ENCODE assay signal across 2 cellular contexts in the genomic region with DNA sequence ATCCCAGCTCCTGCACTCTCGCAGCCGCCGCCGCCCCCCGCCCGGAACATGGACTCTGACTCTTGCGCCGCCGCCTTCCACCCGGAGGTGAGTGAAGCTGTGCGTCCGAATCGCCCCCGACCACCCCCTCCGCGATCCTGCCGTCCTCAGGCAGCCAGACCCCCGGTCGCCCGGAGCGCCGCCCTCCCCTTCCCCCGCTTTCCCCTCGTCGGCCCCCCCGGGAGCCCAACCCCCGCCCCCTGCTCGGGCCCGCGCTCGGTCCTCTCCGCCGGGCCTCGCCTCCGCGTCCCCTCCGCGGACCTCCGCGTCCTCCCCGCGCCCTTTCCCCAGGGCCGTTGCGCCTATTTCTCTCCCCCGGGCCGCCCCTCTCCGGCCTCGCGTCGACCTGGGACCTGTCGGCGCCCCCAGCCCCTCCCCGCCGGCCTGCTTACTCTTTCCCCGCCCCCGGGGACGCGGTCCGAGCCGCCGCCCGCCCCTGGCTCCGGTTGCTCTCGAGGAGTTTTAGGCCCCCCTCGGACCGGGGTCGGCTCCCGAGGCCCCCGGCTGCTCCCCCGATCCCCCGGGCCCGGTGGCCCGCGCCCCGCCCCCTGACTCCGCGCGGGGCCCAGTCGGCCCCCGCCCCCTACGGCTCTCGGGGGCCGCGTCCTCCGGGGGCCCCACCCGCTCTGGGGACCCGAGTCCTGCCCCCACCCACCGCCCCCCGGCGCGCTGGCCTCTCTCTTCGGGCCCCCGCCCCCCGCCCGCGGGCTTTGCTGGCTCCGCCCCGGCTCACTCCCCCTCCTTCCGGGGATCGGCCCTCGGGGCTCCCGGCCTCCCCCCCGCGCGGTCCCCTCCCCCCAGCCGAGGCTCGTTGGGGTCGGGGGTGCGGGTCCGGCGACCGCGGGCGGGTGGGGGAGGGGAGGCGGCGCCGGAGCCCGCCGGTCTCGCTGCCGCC.
TF ChIP-seq lines count a peak whose summit lies in the region.

No MANE protein-coding gene starts in this region.

TF ChIP-seq in WTC11, 78 proteins besides CTCF, POLR2A, EP300 and RAD21 (continued from another document):
- TF ChIP-seq, protein P1, sequence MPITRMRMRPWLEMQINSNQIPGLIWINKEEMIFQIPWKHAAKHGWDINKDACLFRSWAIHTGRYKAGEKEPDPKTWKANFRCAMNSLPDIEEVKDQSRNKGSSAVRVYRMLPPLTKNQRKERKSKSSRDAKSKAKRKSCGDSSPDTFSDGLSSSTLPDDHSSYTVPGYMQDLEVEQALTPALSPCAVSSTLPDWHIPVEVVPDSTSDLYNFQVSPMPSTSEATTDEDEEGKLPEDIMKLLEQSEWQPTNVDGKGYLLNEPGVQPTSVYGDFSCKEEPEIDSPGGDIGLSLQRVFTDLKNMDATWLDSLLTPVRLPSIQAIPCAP (CRISPR knock-in tag; IDR thresholded peaks at IDR 0.05), result no peak
- TF ChIP-seq ZNF416 (CRISPR knock-in tag; IDR thresholded peaks at IDR 0.05) (no peak), SP1 (CRISPR knock-in tag; conservative IDR thresholded peaks at IDR 0.05) (no peak), ZNF671 (CRISPR knock-in tag; IDR thresholded peaks at IDR 0.05) (no peak), NR3C1 (CRISPR knock-in tag; conservative IDR thresholded peaks at IDR 0.05; ENCODE audit: low read depth) (no peak), EMX1 (CRISPR knock-in tag; IDR thresholded peaks at IDR 0.05) (no peak), TEAD1 (CRISPR knock-in tag; IDR thresholded peaks at IDR 0.05) (no peak), JUN (CRISPR knock-in tag; IDR thresholded peaks at IDR 0.05) (no peak)
- TF ChIP-seq, protein P2, sequence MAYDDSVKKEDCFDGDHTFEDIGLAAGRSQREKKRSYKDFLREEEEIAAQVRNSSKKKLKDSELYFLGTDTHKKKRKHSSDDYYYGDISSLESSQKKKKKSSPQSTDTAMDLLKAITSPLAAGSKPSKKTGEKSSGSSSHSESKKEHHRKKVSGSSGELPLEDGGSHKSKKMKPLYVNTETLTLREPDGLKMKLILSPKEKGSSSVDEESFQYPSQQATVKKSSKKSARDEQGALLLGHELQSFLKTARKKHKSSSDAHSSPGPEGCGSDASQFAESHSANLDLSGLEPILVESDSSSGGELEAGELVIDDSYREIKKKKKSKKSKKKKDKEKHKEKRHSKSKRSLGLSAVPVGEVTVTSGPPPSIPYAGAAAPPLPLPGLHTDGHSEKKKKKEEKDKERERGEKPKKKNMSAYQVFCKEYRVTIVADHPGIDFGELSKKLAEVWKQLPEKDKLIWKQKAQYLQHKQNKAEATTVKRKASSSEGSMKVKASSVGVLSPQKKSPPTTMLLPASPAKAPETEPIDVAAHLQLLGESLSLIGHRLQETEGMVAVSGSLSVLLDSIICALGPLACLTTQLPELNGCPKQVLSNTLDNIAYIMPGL (CRISPR knock-in tag; IDR thresholded peaks at IDR 0.05), result no peak
- TF ChIP-seq, protein P3, sequence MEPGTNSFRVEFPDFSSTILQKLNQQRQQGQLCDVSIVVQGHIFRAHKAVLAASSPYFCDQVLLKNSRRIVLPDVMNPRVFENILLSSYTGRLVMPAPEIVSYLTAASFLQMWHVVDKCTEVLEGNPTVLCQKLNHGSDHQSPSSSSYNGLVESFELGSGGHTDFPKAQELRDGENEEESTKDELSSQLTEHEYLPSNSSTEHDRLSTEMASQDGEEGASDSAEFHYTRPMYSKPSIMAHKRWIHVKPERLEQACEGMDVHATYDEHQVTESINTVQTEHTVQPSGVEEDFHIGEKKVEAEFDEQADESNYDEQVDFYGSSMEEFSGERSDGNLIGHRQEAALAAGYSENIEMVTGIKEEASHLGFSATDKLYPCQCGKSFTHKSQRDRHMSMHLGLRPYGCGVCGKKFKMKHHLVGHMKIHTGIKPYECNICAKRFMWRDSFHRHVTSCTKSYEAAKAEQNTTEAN (CRISPR knock-in tag; IDR thresholded peaks at IDR 0.05), result no peak
- TF ChIP-seq, protein P4, sequence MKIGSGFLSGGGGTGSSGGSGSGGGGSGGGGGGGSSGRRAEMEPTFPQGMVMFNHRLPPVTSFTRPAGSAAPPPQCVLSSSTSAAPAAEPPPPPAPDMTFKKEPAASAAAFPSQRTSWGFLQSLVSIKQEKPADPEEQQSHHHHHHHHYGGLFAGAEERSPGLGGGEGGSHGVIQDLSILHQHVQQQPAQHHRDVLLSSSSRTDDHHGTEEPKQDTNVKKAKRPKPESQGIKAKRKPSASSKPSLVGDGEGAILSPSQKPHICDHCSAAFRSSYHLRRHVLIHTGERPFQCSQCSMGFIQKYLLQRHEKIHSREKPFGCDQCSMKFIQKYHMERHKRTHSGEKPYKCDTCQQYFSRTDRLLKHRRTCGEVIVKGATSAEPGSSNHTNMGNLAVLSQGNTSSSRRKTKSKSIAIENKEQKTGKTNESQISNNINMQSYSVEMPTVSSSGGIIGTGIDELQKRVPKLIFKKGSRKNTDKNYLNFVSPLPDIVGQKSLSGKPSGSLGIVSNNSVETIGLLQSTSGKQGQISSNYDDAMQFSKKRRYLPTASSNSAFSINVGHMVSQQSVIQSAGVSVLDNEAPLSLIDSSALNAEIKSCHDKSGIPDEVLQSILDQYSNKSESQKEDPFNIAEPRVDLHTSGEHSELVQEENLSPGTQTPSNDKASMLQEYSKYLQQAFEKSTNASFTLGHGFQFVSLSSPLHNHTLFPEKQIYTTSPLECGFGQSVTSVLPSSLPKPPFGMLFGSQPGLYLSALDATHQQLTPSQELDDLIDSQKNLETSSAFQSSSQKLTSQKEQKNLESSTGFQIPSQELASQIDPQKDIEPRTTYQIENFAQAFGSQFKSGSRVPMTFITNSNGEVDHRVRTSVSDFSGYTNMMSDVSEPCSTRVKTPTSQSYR (CRISPR knock-in tag; IDR thresholded peaks at IDR 0.05), result no peak

TF ChIP-seq in liver, 16 proteins besides CTCF, POLR2A, EP300 and RAD21 (continued from another document):
- TF ChIP-seq JUND (IDR thresholded peaks at IDR 0.05) (no peak), GABPA (IDR thresholded peaks at IDR 0.05 in 1 of 2, conservative IDR thresholded peaks at IDR 0.05 in 1 of 2) (no peak), RXRA (IDR thresholded peaks at IDR 0.05) (no peak)
